Comparison of ENCODE assay signal across 14 cellular contexts in the genomic region with DNA sequence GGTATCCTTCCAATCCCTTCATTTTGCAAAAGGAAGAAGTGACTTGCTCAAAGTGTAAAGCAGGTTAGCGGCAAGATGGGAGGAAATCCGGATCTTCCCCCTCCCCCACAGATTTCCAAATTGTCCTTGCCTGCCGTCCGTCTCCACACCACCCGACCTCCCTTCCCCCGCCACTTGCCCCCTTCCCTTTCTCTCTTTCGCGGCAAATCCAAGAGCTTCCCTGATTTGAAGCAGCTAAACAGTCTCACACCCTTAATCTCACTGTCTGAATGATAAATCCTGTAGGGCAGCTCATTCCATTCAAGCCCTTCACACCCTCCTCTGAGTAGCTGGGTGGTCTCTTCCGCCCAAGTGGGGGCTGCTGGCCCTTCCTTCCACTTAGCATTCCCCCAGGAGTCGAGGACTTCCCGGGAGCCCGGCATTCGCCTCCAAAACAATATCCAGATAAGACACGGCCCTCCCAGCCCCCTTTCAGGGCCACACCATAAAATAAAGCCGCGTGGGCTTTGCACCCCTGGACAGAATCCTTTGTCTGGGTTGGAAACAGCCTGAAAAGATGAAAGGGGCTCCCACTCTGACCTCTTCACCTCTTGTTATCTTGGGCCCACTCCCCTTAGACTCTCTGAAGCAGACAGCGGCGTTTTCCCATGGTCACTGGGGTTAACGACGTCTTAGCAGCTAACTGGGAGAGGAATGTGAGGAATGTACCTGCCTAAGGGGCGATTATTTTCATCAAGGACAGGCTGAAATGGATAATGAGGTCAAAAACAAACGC. TPM values are rescaled to one million over a fixed set of nuclear protein-coding genes. Genes with fewer than 3 reads are reported as not detected.
DNase-seq lines count a peak whose midpoint lies in the region.
"Had no signal": no experiment of that assay in that cellular context is flagged by ENCODE, and none has a peak within 500 bp of the region (broad histone marks: within the 10 kb centered on the region; RNA-seq: fewer than 3 reads in every experiment).

No MANE protein-coding gene starts in this region.

- peak overlapping the region; percentile 69 for H2AFZ ChIP-seq in ACC112 (ENCODE audit: low read length, unreplicated experiment)

- CTCF ChIA-PET in activated naive CD4-positive, alpha-beta T cell treated with anti-CD3 and anti-CD28 coated beads for 36 hours (lab: Charles Lee) = interaction anchor here (0.8 kb wide), 1 partner anchor 27 kb away, joined by 3 read pairs; no protein-coding TSS in a partner anchor
- CTCF ChIA-PET in activated CD4-positive, alpha-beta T cell treated with anti-CD3 and anti-CD28 coated beads, Interleukin-2, amount 10 ng/mL, durations not matched to agents 7 days and 5 days (lab: Charles Lee) = interaction anchor here (1.1 kb wide), 1 partner anchor 10 kb away, joined by 3 read pairs; no protein-coding TSS in a partner anchor

- H3K9me3 ChIP-seq in mesodermal cell (ENCODE audit: control insufficient read depth, low read length) = no peaks in the 10 kb centered on the region
- H3K9me3 ChIP-seq: esophagus squamous epithelium had no signal

- no peaks in the 10 kb centered on the region for H3K36me3 Mint-ChIP-seq in dendritic cell treated with granulocyte-macrophage colony-stimulating factor and Interleukin-4, amounts not matched to agents 40 ng/mL and 50 ng/mL, for 4 days (ENCODE audit: low read depth)
- no peaks in the 10 kb centered on the region for H3K36me3 Mint-ChIP-seq in activated naive CD4-positive, alpha-beta T cell treated with anti-CD3 and anti-CD28 coated beads for 36 hours (ENCODE audit: low read depth)
- H3K36me3 Mint-ChIP-seq in activated CD4-positive, alpha-beta T cell treated with anti-CD3 and anti-CD28 coated beads, Interleukin-2, amount 10 ng/mL, durations not matched to agents 7 days and 5 days (ENCODE audit: low read depth) = no peaks in the 10 kb centered on the region

- H3K4me1 ChIP-seq in ACC112 (ENCODE audit: control insufficient read depth, insufficient read depth, low read length, unreplicated experiment) (peaks cover 25% of the 10 kb centered on the region), mesodermal cell (ENCODE audit: control insufficient read depth, insufficient read depth, low read length, poor library complexity, severe bottlenecking) (peaks cover 35% of the 10 kb centered on the region)

- H3K9me3 Mint-ChIP-seq in dendritic cell treated with granulocyte-macrophage colony-stimulating factor and Interleukin-4, amounts not matched to agents 40 ng/mL and 50 ng/mL, for 4 days = no peaks in the 10 kb centered on the region
- H3K9me3 Mint-ChIP-seq in activated naive CD4-positive, alpha-beta T cell treated with anti-CD3 and anti-CD28 coated beads for 36 hours = no peaks in the 10 kb centered on the region
- no peaks in the 10 kb centered on the region for H3K9me3 Mint-ChIP-seq in activated CD4-positive, alpha-beta T cell treated with anti-CD3 and anti-CD28 coated beads, Interleukin-2, amount 10 ng/mL, durations not matched to agents 7 days and 5 days

- H3K79me2 ChIP-seq in ACC112 (ENCODE audit: control insufficient read depth, insufficient read depth, low read length, unreplicated experiment) = no peaks in the 10 kb centered on the region

- peaks cover 8% of the 10 kb centered on the region for H3K27me3 Mint-ChIP-seq in dendritic cell treated with granulocyte-macrophage colony-stimulating factor and Interleukin-4, amounts not matched to agents 40 ng/mL and 50 ng/mL, for 4 days
- H3K27me3 Mint-ChIP-seq in activated naive CD4-positive, alpha-beta T cell treated with anti-CD3 and anti-CD28 coated beads for 36 hours (ENCODE audit: low read depth) = peaks cover 10% of the 10 kb centered on the region
- H3K27me3 Mint-ChIP-seq in activated CD4-positive, alpha-beta T cell treated with anti-CD3 and anti-CD28 coated beads, Interleukin-2, amount 10 ng/mL, durations not matched to agents 7 days and 5 days = peaks cover 4% of the 10 kb centered on the region

- H3K36me3 ChIP-seq in ACC112 (ENCODE audit: insufficient read depth, low read length) = no peaks in the 10 kb centered on the region
- H3K36me3 ChIP-seq in mesodermal cell (ENCODE audit: control insufficient read depth, insufficient read depth, low read length) = peaks cover 2% of the 10 kb centered on the region
- H3K36me3 ChIP-seq: esophagus squamous epithelium had no signal

- DNase-seq in M059J (ENCODE audit: low read depth) (peak; percentile 42), hepatic stellate cell (ENCODE audit: low spot score) (no peak), DMS153 (lab: John Stamatoyannopoulos, UW) (no peak)
- DNase-seq in activated naive CD4-positive, alpha-beta T cell treated with anti-CD3 and anti-CD28 coated beads for 36 hours = no peak
- no peak for DNase-seq in activated CD4-positive, alpha-beta T cell treated with anti-CD3 and anti-CD28 coated beads, Interleukin-2, amount 10 ng/mL, durations not matched to agents 7 days and 5 days
- DNase-seq: anterior cingulate cortex; esophagus squamous epithelium; NCI-H69; stimulated activated CD8-positive, alpha-beta memory T cell treated with anti-CD3 and anti-CD28 coated beads, Interleukin-4, amount 100 ng/mL, for 48 hours; T-helper 1 cell had no signal

- peak overlapping the region; percentile 35 for H3K27ac Mint-ChIP-seq in dendritic cell treated with granulocyte-macrophage colony-stimulating factor and Interleukin-4, amounts not matched to agents 40 ng/mL and 50 ng/mL, for 4 days
- H3K27ac Mint-ChIP-seq in activated naive CD4-positive, alpha-beta T cell treated with anti-CD3 and anti-CD28 coated beads for 36 hours = no peak overlapping the region
- H3K27ac Mint-ChIP-seq in activated CD4-positive, alpha-beta T cell treated with anti-CD3 and anti-CD28 coated beads, Interleukin-2, amount 10 ng/mL, durations not matched to agents 7 days and 5 days = no peak overlapping the region

- no peaks in the 10 kb centered on the region for H3K27me3 ChIP-seq in ACC112 (ENCODE audit: insufficient read depth, low read length)

- no peak overlapping the region for H3K27ac ChIP-seq in ACC112 (ENCODE audit: low read depth, low read length)
- H3K27ac ChIP-seq in mesodermal cell (ENCODE audit: low read depth, low read length, severe bottlenecking) = peak overlapping the region; percentile 99
- H3K27ac ChIP-seq: esophagus squamous epithelium had no signal

- H3K4me3 Mint-ChIP-seq in dendritic cell treated with granulocyte-macrophage colony-stimulating factor and Interleukin-4, amounts not matched to agents 40 ng/mL and 50 ng/mL, for 4 days = no peak overlapping the region
- H3K4me3 Mint-ChIP-seq in activated naive CD4-positive, alpha-beta T cell treated with anti-CD3 and anti-CD28 coated beads for 36 hours = no peak overlapping the region
- H3K4me3 Mint-ChIP-seq in activated CD4-positive, alpha-beta T cell treated with anti-CD3 and anti-CD28 coated beads, Interleukin-2, amount 10 ng/mL, durations not matched to agents 7 days and 5 days = no peak overlapping the region

- intact Hi-C loops in dendritic cell treated with granulocyte-macrophage colony-stimulating factor and Interleukin-4, amounts not matched to agents 40 ng/mL and 50 ng/mL, for 4 days (cut with micrococcal nuclease) = no loop called here
- intact Hi-C loops in activated naive CD4-positive, alpha-beta T cell treated with anti-CD3 and anti-CD28 coated beads for 36 hours (cut with micrococcal nuclease) = no loop called here

- 0 to 1% methylated on average over 9 to 14 of the region's 22 CpGs for WGBS in mesodermal cell (ENCODE audit: insufficient coverage in 2 of 2), 2 experiments

- H3K4me1 Mint-ChIP-seq in dendritic cell treated with granulocyte-macrophage colony-stimulating factor and Interleukin-4, amounts not matched to agents 40 ng/mL and 50 ng/mL, for 4 days (ENCODE audit: low read depth) = peaks cover 37% of the 10 kb centered on the region
- peaks cover 3% of the 10 kb centered on the region for H3K4me1 Mint-ChIP-seq in activated naive CD4-positive, alpha-beta T cell treated with anti-CD3 and anti-CD28 coated beads for 36 hours (ENCODE audit: low read depth)
- H3K4me1 Mint-ChIP-seq in activated CD4-positive, alpha-beta T cell treated with anti-CD3 and anti-CD28 coated beads, Interleukin-2, amount 10 ng/mL, durations not matched to agents 7 days and 5 days = peaks cover 8% of the 10 kb centered on the region

- POLR2A ChIA-PET in activated CD4-positive, alpha-beta T cell treated with anti-CD3 and anti-CD28 coated beads, Interleukin-2, amount 10 ng/mL, durations not matched to agents 7 days and 5 days (lab: Charles Lee) = no interaction called here

- H3K4me3 ChIP-seq in ACC112 (ENCODE audit: low read depth, low read length) (no peak overlapping the region), mesodermal cell (ENCODE audit: extremely low read depth, insufficient read depth, low read length, poor library complexity, severe bottlenecking) (peak overlapping the region; percentile 19)
- H3K4me3 ChIP-seq: esophagus squamous epithelium, skin epidermis had no signal

RNA-seq across cellular contexts. Expression of gene PIM1, which starts 44.0 kb away (rescaled TPM):
- total RNA-seq in M059J (2014; rRNA removed; shearing (Covaris generic)) = 15.2 and 22.0 TPM in 2 replicates
- polyA plus RNA-seq in mesodermal cell (2013, experiment 1 of 2) = 44.5 TPM
- polyA plus RNA-seq in mesodermal cell (2013, experiment 2 of 2) = 33.2 TPM
- total RNA-seq in activated naive CD4-positive, alpha-beta T cell treated with anti-CD3 and anti-CD28 coated beads for 36 hours = 100 to 1,000 TPM; 226 to 227 TPM
- 100 to 1,000 TPM; 393 to 412 TPM for total RNA-seq in activated CD4-positive, alpha-beta T cell treated with anti-CD3 and anti-CD28 coated beads, Interleukin-2, amount 10 ng/mL, durations not matched to agents 7 days and 5 days
